9 cellular contexts compared by ENCODE assay signal in genomic region chr6:81808834-81809598, GRCh38. TPM values are rescaled to one million over a fixed set of nuclear protein-coding genes. Genes with fewer than 3 reads are reported as not detected.
DNase-seq lines count a peak whose midpoint lies in the region; ATAC-seq and TF ChIP-seq lines count a peak whose summit lies in the region.
"Had no signal": no experiment of that assay in that cellular context is flagged by ENCODE, and none has a peak within 500 bp of the region (broad histone marks: within the 10 kb centered on the region; RNA-seq: fewer than 3 reads in every experiment).

No MANE protein-coding gene starts in this region.

- H3K27me3 ChIP-seq in colonic mucosa (no peaks in the 10 kb centered on the region), tibial nerve (no peaks in the 10 kb centered on the region), prostate gland (replicated peaks; ENCODE audit: insufficient read depth) (no peaks in the 10 kb centered on the region)

- ATAC-seq in HG03469 (IDR thresholded peaks at IDR 0.05; ENCODE audit: unreplicated experiment) = no peak

- DNase-seq in NCI-H1105 (lab: John Stamatoyannopoulos, UW) = peak; percentile 29
- DNase-seq in colonic mucosa = no peak
- DNase-seq in medulla oblongata (ENCODE audit: extremely low spot score) = peak; percentile 35
- DNase-seq in tibial nerve (ENCODE audit: low spot score in 2 of 2) = no peak
- no peak for DNase-seq in LoVo (ENCODE audit: low spot score)
- no peak for DNase-seq in NCI-H446 (lab: John Stamatoyannopoulos, UW)
- no peak for DNase-seq in prostate gland (ENCODE audit: low spot score)
- DNase-seq: DMS79 had no signal

- intact Hi-C loops in colonic mucosa (cut with DNase I) = no loop called here
- intact Hi-C loops in prostate gland (cut with DNase I) = no loop called here

- TF ChIP-seq EP300 in tibial nerve (IDR thresholded peaks at IDR 0.05) = no peak

- H3K9me3 ChIP-seq in colonic mucosa (no peaks in the 10 kb centered on the region), tibial nerve (no peaks in the 10 kb centered on the region), prostate gland (no peaks in the 10 kb centered on the region)

- H3K9ac ChIP-seq in colonic mucosa (ENCODE audit: low read depth in 2 of 2, low read length in 2 of 2) = no peak overlapping the region

- H3K4me1 ChIP-seq in colonic mucosa (no peaks in the 10 kb centered on the region), tibial nerve (peaks cover 0 to 13% (median 2%) of the 10 kb centered on the region in 4 donors), prostate gland (replicated peaks) (no peaks in the 10 kb centered on the region)

- TF ChIP-seq POLR2A in tibial nerve (IDR thresholded peaks at IDR 0.05) (no peak), prostate gland (IDR thresholded peaks at IDR 0.05) (no peak)

- no peak for TF ChIP-seq CTCF in colonic mucosa (IDR thresholded peaks at IDR 0.05)
- no peak for TF ChIP-seq CTCF in tibial nerve (IDR thresholded peaks at IDR 0.05)
- no peak for TF ChIP-seq CTCF in prostate gland (IDR thresholded peaks at IDR 0.05)

- H3K27ac ChIP-seq in colonic mucosa (peak overlapping the region; percentile 21), tibial nerve (peak overlapping the region in 3 of 4 donors; percentile 25 to 49 (median 45)), prostate gland (no peak overlapping the region)

- WGBS in tibial nerve, 2 donors = 28 to 35% methylated on average over 6 of the region's 6 CpGs
- 12% methylated on average over 6 of the region's 6 CpGs for WGBS in prostate gland

- H3K36me3 ChIP-seq in colonic mucosa = no peaks in the 10 kb centered on the region
- no peaks in the 10 kb centered on the region for H3K36me3 ChIP-seq in tibial nerve
- H3K36me3 ChIP-seq in prostate gland = no peaks in the 10 kb centered on the region

- no peak overlapping the region for H3K4me3 ChIP-seq in colonic mucosa
- peak overlapping the region in 2 of 4 donors; percentile 12 to 20 for H3K4me3 ChIP-seq in tibial nerve
- peak overlapping the region in 1 of 2 donors; percentile 1 for H3K4me3 ChIP-seq in prostate gland

RNA-seq across cellular contexts. Expression of gene TENT5A, which starts 56.5 kb away (rescaled TPM):
- total RNA-seq in colonic mucosa (10 to 100 TPM; 20.1 to 32.8 TPM), tibial nerve (10 to 100 TPM; 12.3 to 28.4 (median 22.0) TPM), prostate gland (10 to 100 TPM; 11.9 to 12.0 TPM)

Comparison
In these comparisons a context has a peak if more than half of its experiments do, and no peak if none do; other contexts are left out.
1. DNase-seq: peak in NCI-H1105 (single experiment) and medulla oblongata (single experiment); none in colonic mucosa (single experiment), tibial nerve (0 of 2), LoVo (single experiment), NCI-H446 (0 of 2) and prostate gland (single experiment).
2. H3K27ac ChIP-seq: peak in colonic mucosa (single experiment) and tibial nerve (3 of 4); none in prostate gland (0 of 2).